In genomic region chr15:32765236-32765635, GRCh38 we compare ENCODE assay signal across 29 cellular contexts. TPM values are rescaled to one million over a fixed set of nuclear protein-coding genes. Genes with fewer than 3 reads are reported as not detected.
"Had no signal": no experiment of that assay in that cellular context is flagged by ENCODE, and none has a peak within 500 bp of the region (broad histone marks: within the 10 kb centered on the region; RNA-seq: fewer than 3 reads in every experiment).

No MANE protein-coding gene starts in this region.

- H3K27ac Mint-ChIP-seq: naive thymus-derived CD8-positive, alpha-beta T cell; nephron; stimulated activated naive B cell treated with anti-CD40 and anti-IgM and Interleukin-4, amounts not matched to agents 10 μg/mL and 1 μg/mL and 100 μg/mL, for 72 hours had no signal

- H3K4me1 ChIP-seq: lower lobe of right lung, pancreas, prostate gland, stomach, testis, thyroid gland, transverse colon, upper lobe of left lung, vagina had no signal

- H3K36me3 ChIP-seq: lower lobe of right lung, pancreas, prostate gland, stomach, thyroid gland, transverse colon, upper lobe of left lung, vagina had no signal

- H3K27me3 ChIP-seq: pancreas, stomach, testis, thyroid gland, transverse colon, upper lobe of left lung, vagina had no signal

- H3K4me1 Mint-ChIP-seq: naive thymus-derived CD8-positive, alpha-beta T cell; nephron; neural crest cell; stimulated activated naive B cell treated with anti-CD40 and anti-IgM and Interleukin-4, amounts not matched to agents 10 μg/mL and 1 μg/mL and 100 μg/mL, for 72 hours had no signal

- ATAC-seq: left cardiac atrium; left lobe of liver; lower lobe of right lung; naive thymus-derived CD8-positive, alpha-beta T cell; pancreas; right cardiac atrium; sciatic nerve; stimulated activated naive CD8-positive, alpha-beta T cell treated with anti-CD3 and anti-CD28 coated beads, Interleukin-15, Interleukin-2, amounts not matched to agents 100 U/mL and 50 U/mL, for 24 hours had no signal

- H3K27ac ChIP-seq: lower lobe of right lung, pancreas, prostate gland, skin epidermis, stomach, testis, thyroid gland, transverse colon, upper lobe of left lung, vagina had no signal

- H3K36me3 Mint-ChIP-seq: naive thymus-derived CD8-positive, alpha-beta T cell; stimulated activated naive B cell treated with anti-CD40 and anti-IgM and Interleukin-4, amounts not matched to agents 10 μg/mL and 1 μg/mL and 100 μg/mL, for 72 hours had no signal

- H3K9me3 ChIP-seq: lower lobe of right lung, pancreas, prostate gland, stomach, testis, thyroid gland, transverse colon, upper lobe of left lung, vagina had no signal

- DNase-seq: kidney glomerular epithelial cell; left cardiac atrium; lower lobe of right lung; mammary epithelial cell; mesenchymal stem cell; naive thymus-derived CD8-positive, alpha-beta T cell; nucleus accumbens; pancreas; posterior cingulate gyrus; retina; right cardiac atrium; stimulated activated CD4-positive, alpha-beta T cell treated with anti-CD3 and anti-CD28 coated beads, Interleukin-12 subunit alpha, Interleukin-12 subunit beta, amount 100 ng/mL, for 4 hours; stimulated activated CD4-positive, alpha-beta T cell treated with anti-CD3 and anti-CD28 coated beads, Interleukin-15, amount 100 ng/mL, for 24 hours; stimulated activated CD4-positive, alpha-beta T cell treated with anti-CD3 and anti-CD28 coated beads, Interleukin-2, amount 100 ng/mL, for 24 hours; stimulated activated CD4-positive, alpha-beta T cell treated with anti-CD3 and anti-CD28 coated beads, Interleukin-4, amount 100 ng/mL, for 1 hour; stimulated activated naive B cell treated with anti-CD40 and anti-IgM and Interleukin-4, amounts not matched to agents 10 μg/mL and 1 μg/mL and 100 μg/mL, for 72 hours; stimulated activated naive CD8-positive, alpha-beta T cell treated with anti-CD3 and anti-CD28 coated beads, Interleukin-15, Interleukin-2, amounts not matched to agents 100 U/mL and 50 U/mL, for 24 hours; stomach; testis; thyroid gland; transverse colon; upper lobe of left lung had no signal

- H3K9me3 Mint-ChIP-seq: naive thymus-derived CD8-positive, alpha-beta T cell; nephron; neural crest cell; stimulated activated naive B cell treated with anti-CD40 and anti-IgM and Interleukin-4, amounts not matched to agents 10 μg/mL and 1 μg/mL and 100 μg/mL, for 72 hours had no signal

- H3K4me3 ChIP-seq: lower lobe of right lung, pancreas, prostate gland, skin epidermis, stomach, testis, thyroid gland, transverse colon, upper lobe of left lung, vagina had no signal

- H3K4me3 Mint-ChIP-seq: naive thymus-derived CD8-positive, alpha-beta T cell; nephron; neural crest cell; stimulated activated naive B cell treated with anti-CD40 and anti-IgM and Interleukin-4, amounts not matched to agents 10 μg/mL and 1 μg/mL and 100 μg/mL, for 72 hours had no signal

RNA-seq across cellular contexts. Expression of gene GREM1, which starts 47.4 kb away (rescaled TPM):
- total RNA-seq: naive thymus-derived CD8-positive, alpha-beta T cell had no signal
